8 cellular contexts compared by ENCODE assay signal in genomic region chr3:24963762-24964625, GRCh38.
DNase-seq lines count a peak whose midpoint lies in the region; ATAC-seq and TF ChIP-seq lines count a peak whose summit lies in the region.

No MANE protein-coding gene starts in this region.

- H3K23ac ChIP-seq in mesendoderm (ENCODE audit: low read length), result no peak overlapping the region

- no peak overlapping the region for H4K8ac ChIP-seq in mesendoderm (ENCODE audit: low read depth, low read length)

- no peak overlapping the region for H3K4me3 ChIP-seq in DOHH2 (ENCODE audit: low read length)
- H3K4me3 ChIP-seq in astrocyte of the cerebellum (ENCODE audit: low read depth, low read length), result no peak overlapping the region
- H3K4me3 ChIP-seq in mesendoderm (ENCODE audit: low read length), result no peak overlapping the region

- H3K4me2 ChIP-seq in DOHH2 (ENCODE audit: low read length) (no peak overlapping the region), mesendoderm (ENCODE audit: low read length) (no peak overlapping the region)

- H3K4me1 ChIP-seq in DOHH2 (ENCODE audit: control insufficient read depth, low read length), result no peaks in the 10 kb centered on the region
- H3K4me1 ChIP-seq in mesendoderm (ENCODE audit: control insufficient read depth, low read depth, low read length), result no peaks in the 10 kb centered on the region

- H3K4ac ChIP-seq in mesendoderm (ENCODE audit: low read depth, low read length), result no peak overlapping the region

- H4K20me1 ChIP-seq in DOHH2 (ENCODE audit: control insufficient read depth, insufficient read depth, low read depth, low read length), result no peaks in the 10 kb centered on the region

- no peak overlapping the region for H3K56ac ChIP-seq in mesendoderm (ENCODE audit: low read length)

- no peak overlapping the region for H2BK5ac ChIP-seq in mesendoderm (ENCODE audit: low read length)

- H3K27ac ChIP-seq in DOHH2 (ENCODE audit: low read depth, low read length) (no peak overlapping the region), mesendoderm (ENCODE audit: low read depth, low read length) (no peak overlapping the region)

- no peak overlapping the region for H2BK120ac ChIP-seq in mesendoderm (ENCODE audit: low read depth, low read length)

- no peak overlapping the region for H4K5ac ChIP-seq in mesendoderm (ENCODE audit: low read length)

- H3K27me3 ChIP-seq in DOHH2 (ENCODE audit: control insufficient read depth, low read length) (no peaks in the 10 kb centered on the region), mesendoderm (ENCODE audit: insufficient read depth, low read length, poor library complexity) (no peaks in the 10 kb centered on the region)

- H3K18ac ChIP-seq in mesendoderm (ENCODE audit: low read length), result no peak overlapping the region

- no peaks in the 10 kb centered on the region for H3K9me3 ChIP-seq in DOHH2 (ENCODE audit: control insufficient read depth, insufficient read depth, low read length)

- H2BK15ac ChIP-seq in mesendoderm (replicated peaks; ENCODE audit: low read depth), result no peak overlapping the region

- DNase-seq in astrocyte of the cerebellum (ENCODE audit: low read depth) (peak; percentile 26), mesendoderm (peak; percentile 41), NK-92 (lab: John Stamatoyannopoulos, UW; ENCODE audit: unreplicated experiment) (no peak)
- no peak for DNase-seq in stimulated activated CD4-positive, alpha-beta T cell treated with anti-CD3 and anti-CD28 coated beads, Interleukin-15, amount 100 ng/mL, for 24 hours

- no peak overlapping the region for H3K9ac ChIP-seq in mesendoderm (ENCODE audit: low read length)

- no CpG with 5 or more reads among the region's 2 CpGs for WGBS in mesendoderm (ENCODE audit: extremely low coverage, insufficient coverage, low lambda C conversion rate)

- TF ChIP-seq CTCF in DOHH2 (IDR thresholded peaks at IDR 0.05; ENCODE audit: low read depth, low read length, poor library complexity, severe bottlenecking) (peak; percentile 61), astrocyte of the cerebellum (IDR thresholded peaks at IDR 0.05; ENCODE audit: low read depth, low read length, missing control alignments) (peak; percentile 56)

- no peaks in the 10 kb centered on the region for H3K9me2 ChIP-seq in DOHH2 (replicated peaks; ENCODE audit: control insufficient read depth, low read length)

- in situ Hi-C loops in astrocyte of the cerebellum (cut with HindIII; ENCODE audit: low sequenced_read_pairs), result no loop called here

- ATAC-seq in HG03175 (IDR thresholded peaks at IDR 0.05; ENCODE audit: unreplicated experiment), result peak; percentile 57
- ATAC-seq in HG02759 (IDR thresholded peaks at IDR 0.05; ENCODE audit: unreplicated experiment), result no peak
- ATAC-seq in GM21515 (IDR thresholded peaks at IDR 0.05; ENCODE audit: unreplicated experiment), result no peak

- no peaks in the 10 kb centered on the region for H3F3A ChIP-seq in DOHH2 (ENCODE audit: control insufficient read depth, insufficient read depth)

- H3K79me2 ChIP-seq in DOHH2 (ENCODE audit: control insufficient read depth, low read length) (no peaks in the 10 kb centered on the region), mesendoderm (ENCODE audit: control insufficient read depth, insufficient read depth, low read length) (no peaks in the 10 kb centered on the region)

- H3K79me1 ChIP-seq in mesendoderm (ENCODE audit: low read length), result no peaks in the 10 kb centered on the region

- no peak overlapping the region for H2AK5ac ChIP-seq in mesendoderm (ENCODE audit: low read length)

- H3K36me3 ChIP-seq in DOHH2 (ENCODE audit: control insufficient read depth, low read length) (no peaks in the 10 kb centered on the region), mesendoderm (ENCODE audit: control insufficient read depth, insufficient read depth, low read length) (no peaks in the 10 kb centered on the region)

Comparison
In these comparisons a context has a peak if more than half of its experiments do, and no peak if none do; other contexts are left out.
1. DNase-seq: peak in astrocyte of the cerebellum (single experiment) and mesendoderm (single experiment); none in stimulated activated CD4-positive, alpha-beta T cell treated with anti-CD3 and anti-CD28 coated beads, Interleukin-15, amount 100 ng/mL, for 24 hours (single experiment) and NK-92 (single experiment).